12 cellular contexts compared by ENCODE assay signal in genomic region chr17:50100480-50100883, GRCh38. TPM values are rescaled to one million over a fixed set of nuclear protein-coding genes. Genes with fewer than 3 reads are reported as not detected.
A peak's percentile ranks its signal among the peaks of the same experiment; 100 is the strongest.
DNase-seq lines count a peak whose midpoint lies in the region; ATAC-seq and TF ChIP-seq lines count a peak whose summit lies in the region.
"Had no signal": no experiment of that assay in that cellular context is flagged by ENCODE, and none has a peak within 500 bp of the region (broad histone marks: within the 10 kb centered on the region; RNA-seq: fewer than 3 reads in every experiment).

No MANE protein-coding gene starts in this region.

- no peaks in the 10 kb centered on the region for H3K27me3 ChIP-seq in body of pancreas
- H3K27me3 ChIP-seq in stomach, result no peaks in the 10 kb centered on the region

- H3K4me3 ChIP-seq in HEK293 (ENCODE audit: low read depth, low read length) (no peak overlapping the region), body of pancreas (no peak overlapping the region), stomach (peak overlapping the region in 1 of 4 donors; percentile 20)

- H3K9me3 Mint-ChIP-seq in progenitor cell of endocrine pancreas (ENCODE audit: low read depth), result no peaks in the 10 kb centered on the region
- H3K9me3 Mint-ChIP-seq in activated CD4-positive, alpha-beta T cell treated with anti-CD3 and anti-CD28 coated beads, Interleukin-2, amount 10 ng/mL, durations not matched to agents 7 days and 5 days, result no peaks in the 10 kb centered on the region
- H3K9me3 Mint-ChIP-seq: naive thymus-derived CD8-positive, alpha-beta T cell had no signal

- H3K27me3 Mint-ChIP-seq in progenitor cell of endocrine pancreas, result no peaks in the 10 kb centered on the region
- no peaks in the 10 kb centered on the region for H3K27me3 Mint-ChIP-seq in activated CD4-positive, alpha-beta T cell treated with anti-CD3 and anti-CD28 coated beads, Interleukin-2, amount 10 ng/mL, durations not matched to agents 7 days and 5 days
- H3K27me3 Mint-ChIP-seq: naive thymus-derived CD8-positive, alpha-beta T cell had no signal

- 51 to 55% methylated on average over 5 of the region's 5 CpGs for WGBS in body of pancreas, 2 donors
- 55 to 63% (median 57%) methylated on average over 5 of the region's 5 CpGs for WGBS in stomach, 5 donors

- intact Hi-C loops in body of pancreas (cut with DNase I), result no loop called here
- intact Hi-C loops in left colon (cut with DNase I, micrococcal nuclease), result no loop called here
- intact Hi-C loops in stomach (cut with DNase I; ENCODE audit: low total_unique reads), result no loop called here

- peaks cover 13% of the 10 kb centered on the region for H3K4me1 Mint-ChIP-seq in progenitor cell of endocrine pancreas (ENCODE audit: low read depth)
- peaks cover 12% of the 10 kb centered on the region for H3K4me1 Mint-ChIP-seq in activated CD4-positive, alpha-beta T cell treated with anti-CD3 and anti-CD28 coated beads, Interleukin-2, amount 10 ng/mL, durations not matched to agents 7 days and 5 days

- no peak overlapping the region for H3K27ac Mint-ChIP-seq in progenitor cell of endocrine pancreas
- no peak overlapping the region for H3K27ac Mint-ChIP-seq in activated CD4-positive, alpha-beta T cell treated with anti-CD3 and anti-CD28 coated beads, Interleukin-2, amount 10 ng/mL, durations not matched to agents 7 days and 5 days

- H3K36me3 ChIP-seq in HEK293 (ENCODE audit: control insufficient read depth in 2 of 2, insufficient read depth in 1 of 2, low read length in 2 of 2) (peaks cover 0 to 60% of the 10 kb centered on the region in 2 experiments; a peak in 1 of 3 replicates), body of pancreas (replicated peaks in 1 of 2; ENCODE audit: insufficient read depth in 1 of 2, low read depth in 2 of 2) (peaks cover 0 to 2% of the 10 kb centered on the region in 2 donors), stomach (peaks cover 13 to 72% (median 53%) of the 10 kb centered on the region in 4 donors)

- TF ChIP-seq EP300 in stomach (IDR thresholded peaks at IDR 0.05), result no peak

- TF ChIP-seq POLR2A in body of pancreas (IDR thresholded peaks at IDR 0.05) (no peak), stomach (IDR thresholded peaks at IDR 0.05) (no peak)

- ATAC-seq in body of pancreas, result no peak
- ATAC-seq in left colon, result peak; percentile 54
- no peak for ATAC-seq in HG03442 (IDR thresholded peaks at IDR 0.05; ENCODE audit: unreplicated experiment)
- ATAC-seq: naive thymus-derived CD8-positive, alpha-beta T cell had no signal

- H3K4me3 Mint-ChIP-seq in progenitor cell of endocrine pancreas (ENCODE audit: low read depth), result no peak overlapping the region
- no peak overlapping the region for H3K4me3 Mint-ChIP-seq in activated CD4-positive, alpha-beta T cell treated with anti-CD3 and anti-CD28 coated beads, Interleukin-2, amount 10 ng/mL, durations not matched to agents 7 days and 5 days
- H3K4me3 Mint-ChIP-seq: naive thymus-derived CD8-positive, alpha-beta T cell had no signal

- H3K9me3 ChIP-seq in HEK293 (ENCODE audit: control insufficient read depth, insufficient read depth, low read depth, low read length) (no peaks in the 10 kb centered on the region), body of pancreas (no peaks in the 10 kb centered on the region), stomach (no peaks in the 10 kb centered on the region)

- H3K27ac ChIP-seq in HEK293 (ENCODE audit: extremely low read depth, low read depth, low read length) (no peak overlapping the region), body of pancreas (peak overlapping the region; percentile 60 to 92 (median 84)), stomach (peak overlapping the region; percentile 71 to 85 (median 80))
- H3K27ac ChIP-seq: HL-60 had no signal

- TF ChIP-seq CTCF in HEK293 (tag by site-specific recombination; IDR thresholded peaks at IDR 0.05), result no peak
- TF ChIP-seq CTCF in body of pancreas (IDR thresholded peaks at IDR 0.05), result no peak
- no peak for TF ChIP-seq CTCF in stomach (IDR thresholded peaks at IDR 0.05)
- TF ChIP-seq CTCF in progenitor cell of endocrine pancreas (IDR thresholded peaks at IDR 0.05; ENCODE audit: unreplicated experiment), result no peak

- H3K4me1 ChIP-seq in HEK293 (ENCODE audit: control insufficient read depth, insufficient read depth, low read length) (peaks cover 7% of the 10 kb centered on the region), body of pancreas (peaks cover 78% of the 10 kb centered on the region), stomach (peaks cover 44 to 87% (median 66%) of the 10 kb centered on the region in 4 donors)

- peak in 2 of 4 donors; percentile 33 to 49 for DNase-seq in body of pancreas
- peak; percentile 74 to 75 for DNase-seq in left colon
- no peak for DNase-seq in stomach
- DNase-seq in progenitor cell of endocrine pancreas (ENCODE audit: low spot score, unreplicated experiment), result no peak
- DNase-seq in activated CD4-positive, alpha-beta T cell treated with anti-CD3 and anti-CD28 coated beads, Interleukin-2, amount 10 ng/mL, durations not matched to agents 7 days and 5 days, result no peak
- no peak for DNase-seq in DMS153 (lab: John Stamatoyannopoulos, UW)
- DNase-seq: GF-D8; MM.1S; naive thymus-derived CD8-positive, alpha-beta T cell had no signal

- peaks cover 6% of the 10 kb centered on the region for H3K36me3 Mint-ChIP-seq in progenitor cell of endocrine pancreas (ENCODE audit: insufficient read depth)
- no peaks in the 10 kb centered on the region for H3K36me3 Mint-ChIP-seq in activated CD4-positive, alpha-beta T cell treated with anti-CD3 and anti-CD28 coated beads, Interleukin-2, amount 10 ng/mL, durations not matched to agents 7 days and 5 days (ENCODE audit: low read depth)

- POLR2A ChIA-PET in HEK293 (lab: Yijun Ruan, JAX), result interaction anchor here (0.8 kb wide), 1 partner anchor 51 kb away, joined by 3 read pairs; no protein-coding TSS in a partner anchor
- POLR2A ChIA-PET in activated CD4-positive, alpha-beta T cell treated with anti-CD3 and anti-CD28 coated beads, Interleukin-2, amount 10 ng/mL, durations not matched to agents 7 days and 5 days (lab: Charles Lee), result no interaction called here

- CTCF ChIA-PET in HEK293 (lab: Yijun Ruan, JAX), result interaction anchor here (0.5 to 3.2 kb wide), 9 partner anchors 13 to 209 kb away, joined by 3 to 16 read pairs (median 3); no protein-coding TSS in a partner anchor
- CTCF ChIA-PET in activated CD4-positive, alpha-beta T cell treated with anti-CD3 and anti-CD28 coated beads, Interleukin-2, amount 10 ng/mL, durations not matched to agents 7 days and 5 days (lab: Charles Lee), result interaction anchor here (0.9 to 3.3 kb wide), 4 partner anchors 9 to 39 kb away, joined by 3 to 9 read pairs (median 4); no protein-coding TSS in a partner anchor

RNA-seq across cellular contexts. Expression of gene PDK2, which starts 5.3 kb away (rescaled TPM):
- total RNA-seq in body of pancreas, result 100 to 1,000 TPM in 1 of 2 donors, 10 to 100 TPM in 1; 27.0 to 119 TPM
- 10 to 100 TPM; 59.5 to 71.4 TPM for total RNA-seq in left colon
- total RNA-seq in stomach, result 100 to 1,000 TPM in 1 of 5 donors, 10 to 100 TPM in 2, 1 to 10 TPM in 2; 4.6 to 255 (median 31.2) TPM
- 10 to 100 TPM; 13.5 to 20.6 (median 20.1) TPM for polyA plus RNA-seq in stomach
- 35.7 and 37.1 TPM in 2 replicates for total RNA-seq in progenitor cell of endocrine pancreas
- 10 to 100 TPM; 29.4 to 31.3 TPM for total RNA-seq in activated CD4-positive, alpha-beta T cell treated with anti-CD3 and anti-CD28 coated beads, Interleukin-2, amount 10 ng/mL, durations not matched to agents 7 days and 5 days

RNA-seq across cellular contexts. Expression of gene SAMD14, which starts 29.5 kb away (rescaled TPM):
- total RNA-seq in body of pancreas, result not detected
- total RNA-seq in left colon, result under 1 TPM; 0.70 to 0.92 TPM
- total RNA-seq in stomach, result 10 to 100 TPM in 1 of 5 donors, 1 to 10 TPM in 2, not detected in 2; 1.5 to 87.0 (median 1.9) TPM
- 1 to 10 TPM; 1.3 to 2.3 (median 1.6) TPM for polyA plus RNA-seq in stomach
- total RNA-seq in progenitor cell of endocrine pancreas, result 6.0 and 7.7 TPM in 2 replicates
- under 1 TPM; 0.07 to 0.23 TPM for total RNA-seq in activated CD4-positive, alpha-beta T cell treated with anti-CD3 and anti-CD28 coated beads, Interleukin-2, amount 10 ng/mL, durations not matched to agents 7 days and 5 days
- polyA plus RNA-seq: naive thymus-derived CD8-positive, alpha-beta T cell had no signal

RNA-seq across cellular contexts. Expression of gene ITGA3, which starts 44.6 kb away (rescaled TPM):
- 10 to 100 TPM; 31.0 to 36.3 TPM for total RNA-seq in body of pancreas
- 100 to 1,000 TPM; 130 to 170 TPM for total RNA-seq in left colon
- total RNA-seq in stomach, result 100 to 1,000 TPM in 4 of 5 donors, 10 to 100 TPM in 1; 33.6 to 698 (median 193) TPM
- polyA plus RNA-seq in stomach, result 10 to 100 TPM in 2 of 3 donors, 1 to 10 TPM in 1; 6.9 to 37.5 (median 29.5) TPM
- total RNA-seq in progenitor cell of endocrine pancreas, result 17.6 and 19.5 TPM in 2 replicates
- total RNA-seq in activated CD4-positive, alpha-beta T cell treated with anti-CD3 and anti-CD28 coated beads, Interleukin-2, amount 10 ng/mL, durations not matched to agents 7 days and 5 days, result 1 to 10 TPM; 5.8 to 7.9 TPM

RNA-seq across cellular contexts. Expression of gene PPP1R9B, which starts 50.0 kb away (rescaled TPM):
- 10 to 100 TPM; 20.0 to 31.0 TPM for total RNA-seq in body of pancreas
- total RNA-seq in left colon, result 10 to 100 TPM; 30.6 to 34.3 TPM
- total RNA-seq in stomach, result 10 to 100 TPM; 11.6 to 64.2 (median 22.5) TPM
- polyA plus RNA-seq in stomach, result 10 to 100 TPM; 13.1 to 28.8 (median 14.2) TPM
- 34.3 and 35.7 TPM in 2 replicates for total RNA-seq in progenitor cell of endocrine pancreas
- total RNA-seq in activated CD4-positive, alpha-beta T cell treated with anti-CD3 and anti-CD28 coated beads, Interleukin-2, amount 10 ng/mL, durations not matched to agents 7 days and 5 days, result 100 to 1,000 TPM; 110 to 117 TPM

Comparison
In these comparisons a context has a peak if more than half of its experiments do, and no peak if none do; other contexts are left out.
1. DNase-seq: peak in left colon (2 of 2); none in stomach (single experiment), progenitor cell of endocrine pancreas (single experiment), activated CD4-positive, alpha-beta T cell treated with anti-CD3 and anti-CD28 coated beads, Interleukin-2, amount 10 ng/mL, durations not matched to agents 7 days and 5 days (single experiment) and DMS153 (single experiment).